ENCODE assay signal across 22 cellular contexts in the genomic region with DNA sequence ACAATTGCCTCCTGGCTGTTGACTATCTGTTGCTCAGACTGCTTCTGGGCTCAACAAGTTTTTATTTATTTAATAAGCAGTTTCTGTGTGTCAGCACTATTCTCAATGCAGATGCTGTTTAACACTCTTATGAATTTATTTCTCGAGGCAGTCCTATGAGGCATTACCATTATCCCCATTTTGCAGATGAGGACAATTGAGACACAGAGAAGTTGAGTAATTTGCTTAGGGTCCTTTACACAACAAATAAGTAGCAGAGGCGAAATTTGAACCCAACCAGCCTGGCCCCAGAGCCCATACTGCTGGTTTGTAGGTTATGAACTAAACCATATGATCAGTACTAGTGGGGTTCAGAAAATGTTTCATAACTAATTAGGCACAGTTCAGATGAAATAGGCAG. TPM values are rescaled to one million over a fixed set of nuclear protein-coding genes. Genes with fewer than 3 reads are reported as not detected.
DNase-seq lines count a peak whose midpoint lies in the region; ATAC-seq, FAIRE-seq and TF ChIP-seq lines count a peak whose summit lies in the region.
"Had no signal": no experiment of that assay in that cellular context is flagged by ENCODE, and none has a peak within 500 bp of the region (broad histone marks: within the 10 kb centered on the region; RNA-seq: fewer than 3 reads in every experiment).

No MANE protein-coding gene starts in this region.

- no peak for FAIRE-seq in A549 (lab: Jason Lieb, UNC)
- FAIRE-seq: A204.1, D721Med, G401.6, GM12891 had no signal

- intact Hi-C loops in esophagus squamous epithelium (cut with DNase I): no loop called here

- CTCF ChIA-PET in A549 (lab: Yijun Ruan, JAX): no interaction called here

- no peaks in the 10 kb centered on the region; the same call in 2 of the 3 replicates for H3K9me3 ChIP-seq in A549
- H3K9me3 ChIP-seq in esophagus squamous epithelium: no peaks in the 10 kb centered on the region
- H3K9me3 ChIP-seq: BLaER1 treated with 17β-estradiol and CSF1 and Interleukin-3, amounts not matched to agents 10 nM and 100 nM; Caco-2 had no signal

- TF ChIP-seq RAD21 in A549 (conservative IDR thresholded peaks at IDR 0.05 in 1 of 2, IDR thresholded peaks at IDR 0.05 in 1 of 2): no peak

- ATAC-seq in A549: no peak
- no peak for ATAC-seq in activated T-helper 17 cell treated with anti-CD3 and anti-CD28 coated beads, Interleukin-2, amount 50 U/mL, for 72 hours (replicated peaks)
- no peak for ATAC-seq in HG03521 (IDR thresholded peaks at IDR 0.05; ENCODE audit: unreplicated experiment)
- ATAC-seq: CD8-positive, alpha-beta T cell had no signal

- H3K36me3 Mint-ChIP-seq in activated T-helper 17 cell treated with anti-CD3 and anti-CD28 coated beads, Interleukin-2, amount 50 U/mL, for 72 hours (ENCODE audit: low read depth): no peaks in the 10 kb centered on the region
- H3K36me3 Mint-ChIP-seq: CD8-positive, alpha-beta T cell had no signal

- no peak overlapping the region for H3K9ac ChIP-seq in KMS-11
- H3K9ac ChIP-seq: BLaER1 treated with 17β-estradiol and CSF1 and Interleukin-3, amounts not matched to agents 10 nM and 100 nM had no signal

- H3K4me1 ChIP-seq in A549 (no peaks in the 10 kb centered on the region; the same call in 2 of the 3 replicates), KMS-11 (ENCODE audit: low read depth, poor library complexity, severe bottlenecking) (peaks cover 82% of the 10 kb centered on the region), esophagus squamous epithelium (peaks cover 33 to 95% (median 33%) of the 10 kb centered on the region in 3 donors)
- H3K4me1 ChIP-seq: BLaER1 treated with 17β-estradiol and CSF1 and Interleukin-3, amounts not matched to agents 10 nM and 100 nM had no signal

- TF ChIP-seq EP300 in A549 (IDR thresholded peaks at IDR 0.05): no peak

- H3K27me3 ChIP-seq in KMS-11 (ENCODE audit: insufficient read depth, low read depth) (no peaks in the 10 kb centered on the region), esophagus squamous epithelium (no peaks in the 10 kb centered on the region)
- H3K27me3 ChIP-seq: BLaER1 treated with 17β-estradiol and CSF1 and Interleukin-3, amounts not matched to agents 10 nM and 100 nM had no signal

- H3K4me2 ChIP-seq in A549 (no peak overlapping the region), KMS-11 (peak overlapping the region; percentile 70)
- H3K4me2 ChIP-seq: BLaER1 treated with 17β-estradiol and CSF1 and Interleukin-3, amounts not matched to agents 10 nM and 100 nM had no signal

- H3K27ac Mint-ChIP-seq in activated T-helper 17 cell treated with anti-CD3 and anti-CD28 coated beads, Interleukin-2, amount 50 U/mL, for 72 hours: no peak overlapping the region
- H3K27ac Mint-ChIP-seq: B cell; CD4-positive, alpha-beta T cell; CD8-positive, alpha-beta T cell had no signal

- H3K9me3 Mint-ChIP-seq in activated T-helper 17 cell treated with anti-CD3 and anti-CD28 coated beads, Interleukin-2, amount 50 U/mL, for 72 hours: no peaks in the 10 kb centered on the region
- H3K9me3 Mint-ChIP-seq: CD4-positive, alpha-beta T cell; CD8-positive, alpha-beta T cell had no signal

- TF ChIP-seq CTCF in A549 (IDR thresholded peaks at IDR 0.05): no peak
- no peak for TF ChIP-seq CTCF in KMS-11 (conservative IDR thresholded peaks at IDR 0.05; ENCODE audit: low read depth, low read length)
- TF ChIP-seq CTCF in epithelial cell of esophagus (IDR thresholded peaks at IDR 0.05; ENCODE audit: insufficient read depth, low read depth, low read length, missing control alignments): no peak
- TF ChIP-seq CTCF in esophagus squamous epithelium (IDR thresholded peaks at IDR 0.05): no peak

- DNase-seq in A549 (ENCODE audit: low read depth in 1 of 2, low spot score in 1 of 2): no peak
- peak; percentile 25 for DNase-seq in epithelial cell of esophagus (ENCODE audit: low read depth)
- no peak for DNase-seq in esophagus squamous epithelium (lab: John Stamatoyannopoulos, UW)
- DNase-seq in NCI-H187 treated with DMSO at 0.1 percent for 48 hours (lab: John Stamatoyannopoulos, UW): no peak
- DNase-seq: 8988T; AML-193; Caco-2; Calu3; CD4-positive, alpha-beta T cell; CD8-positive, alpha-beta T cell; DMS79 treated with DMSO at 0.1 percent for 48 hours; GF-D8 had no signal

- H3K4me3 Mint-ChIP-seq in activated T-helper 17 cell treated with anti-CD3 and anti-CD28 coated beads, Interleukin-2, amount 50 U/mL, for 72 hours: no peak overlapping the region
- H3K4me3 Mint-ChIP-seq: B cell; CD4-positive, alpha-beta T cell; CD8-positive, alpha-beta T cell had no signal

- H3K79me2 ChIP-seq in KMS-11 (ENCODE audit: insufficient read depth, low read depth): no peaks in the 10 kb centered on the region

- no peak for TF ChIP-seq POLR2A in A549 (IDR thresholded peaks at IDR 0.05; ENCODE audit: low read length)
- TF ChIP-seq POLR2A in esophagus squamous epithelium (IDR thresholded peaks at IDR 0.05): no peak

- no peaks in the 10 kb centered on the region for H3K36me3 ChIP-seq in KMS-11 (ENCODE audit: insufficient read depth)
- no peaks in the 10 kb centered on the region for H3K36me3 ChIP-seq in esophagus squamous epithelium
- H3K36me3 ChIP-seq: BLaER1 treated with 17β-estradiol and CSF1 and Interleukin-3, amounts not matched to agents 10 nM and 100 nM had no signal

- 83% methylated on average over 2 of the region's 2 CpGs for WGBS in A549 (ENCODE audit: missing lambda C conversion rate)
- WGBS in esophagus squamous epithelium, 2 donors: 66 to 67% methylated on average over 2 of the region's 2 CpGs

- H3K27me3 Mint-ChIP-seq in activated T-helper 17 cell treated with anti-CD3 and anti-CD28 coated beads, Interleukin-2, amount 50 U/mL, for 72 hours: no peaks in the 10 kb centered on the region
- H3K27me3 Mint-ChIP-seq: CD4-positive, alpha-beta T cell had no signal

- POLR2A ChIA-PET in A549 (lab: Yijun Ruan, JAX): no interaction called here

- no peaks in the 10 kb centered on the region for H3K4me1 Mint-ChIP-seq in activated T-helper 17 cell treated with anti-CD3 and anti-CD28 coated beads, Interleukin-2, amount 50 U/mL, for 72 hours
- H3K4me1 Mint-ChIP-seq: B cell had no signal

- H3K4me3 ChIP-seq in A549 (no peak overlapping the region), KMS-11 (IDR thresholded peaks at IDR 0.05; ENCODE audit: insufficient read depth, low read depth, low read length) (no peak overlapping the region), epithelial cell of esophagus (ENCODE audit: low read length) (no peak overlapping the region), esophagus squamous epithelium (no peak overlapping the region)
- H3K4me3 ChIP-seq: BLaER1 treated with 17β-estradiol and CSF1 and Interleukin-3, amounts not matched to agents 10 nM and 100 nM had no signal

- H4K20me1 ChIP-seq in KMS-11 (ENCODE audit: insufficient read depth): no peaks in the 10 kb centered on the region
- H4K20me1 ChIP-seq: BLaER1 treated with 17β-estradiol and CSF1 and Interleukin-3, amounts not matched to agents 10 nM and 100 nM had no signal

- H2AFZ ChIP-seq in KMS-11 (ENCODE audit: low read depth): 0 out of 2 replicates have a peak overlapping the region, but pooled peaks have one; percentile 2

- H3K27ac ChIP-seq in A549: no peak overlapping the region
- peak overlapping the region; percentile 99 for H3K27ac ChIP-seq in KMS-11
- peak overlapping the region in 3 of 4 donors; percentile 85 to 90 (median 89) for H3K27ac ChIP-seq in esophagus squamous epithelium
- H3K27ac ChIP-seq: BLaER1 treated with 17β-estradiol and CSF1 and Interleukin-3, amounts not matched to agents 10 nM and 100 nM; C4-2B had no signal

TF ChIP-seq in A549, 52 proteins besides CTCF, POLR2A, EP300 and RAD21:
- peak; percentile 24 for TF ChIP-seq MAFK (IDR thresholded peaks at IDR 0.05; ENCODE audit: partially characterized antibody)
- no peak for TF ChIP-seq RNF2 (IDR thresholded peaks at IDR 0.05; ENCODE audit: borderline replicate concordance, low read depth)

RNA-seq across cellular contexts. Expression of gene APIP, which starts 58.7 kb away (rescaled TPM):
- polyA plus RNA-seq in A549 (2011; rRNA removed) (35.1 and 55.6 TPM in 2 replicates), A549 (2017; fragmentation: RNase III; extraction: RNeasy Plus Mini Kit Qiagen cat#74134 plus additional on column Dnase treatment) (36.1 to 42.4 TPM (median 38.6 TPM) in 3 replicates)
- 14.2 and 19.1 TPM in 2 replicates for polyA plus RNA-seq in A549 (2012; cell fraction: cytosol; rRNA removed)
- 5.3 and 9.0 TPM in 2 replicates for polyA plus RNA-seq in A549 (2012; cell fraction: nucleus; rRNA removed)
- polyA minus RNA-seq in A549 (2011; rRNA and poly(A)+ RNA removed): 5.2 and 6.3 TPM in 2 replicates
- total RNA-seq in esophagus squamous epithelium: 10 to 100 TPM; 11.5 to 21.9 (median 17.2) TPM
- 10 to 100 TPM; 19.5 to 30.6 TPM for total RNA-seq in activated T-helper 17 cell treated with anti-CD3 and anti-CD28 coated beads, Interleukin-2, amount 50 U/mL, for 72 hours

RNA-seq across cellular contexts. Expression of gene PDHX, which starts 59.0 kb away (rescaled TPM):
- polyA plus RNA-seq in A549 (2011; rRNA removed) (51.4 and 87.4 TPM in 2 replicates), A549 (2017; fragmentation: RNase III; extraction: RNeasy Plus Mini Kit Qiagen cat#74134 plus additional on column Dnase treatment) (45.8 to 46.5 TPM (median 46.1 TPM) in 3 replicates)
- polyA plus RNA-seq in A549 (2012; cell fraction: cytosol; rRNA removed): 20.3 and 22.1 TPM in 2 replicates
- polyA plus RNA-seq in A549 (2012; cell fraction: nucleus; rRNA removed): 10.4 and 14.6 TPM in 2 replicates
- 31.0 and 39.8 TPM in 2 replicates for polyA minus RNA-seq in A549 (2011; rRNA and poly(A)+ RNA removed)
- total RNA-seq in esophagus squamous epithelium: 10 to 100 TPM; 14.1 to 29.9 (median 25.7) TPM
- total RNA-seq in activated T-helper 17 cell treated with anti-CD3 and anti-CD28 coated beads, Interleukin-2, amount 50 U/mL, for 72 hours: 10 to 100 TPM; 23.9 to 28.2 TPM

Comparison
In these comparisons a context has a peak if more than half of its experiments do, and no peak if none do; other contexts are left out.
1. H3K27ac ChIP-seq: peak in KMS-11 (single experiment) and esophagus squamous epithelium (3 of 4); none in A549 (0 of 2).